In the genomic region with DNA sequence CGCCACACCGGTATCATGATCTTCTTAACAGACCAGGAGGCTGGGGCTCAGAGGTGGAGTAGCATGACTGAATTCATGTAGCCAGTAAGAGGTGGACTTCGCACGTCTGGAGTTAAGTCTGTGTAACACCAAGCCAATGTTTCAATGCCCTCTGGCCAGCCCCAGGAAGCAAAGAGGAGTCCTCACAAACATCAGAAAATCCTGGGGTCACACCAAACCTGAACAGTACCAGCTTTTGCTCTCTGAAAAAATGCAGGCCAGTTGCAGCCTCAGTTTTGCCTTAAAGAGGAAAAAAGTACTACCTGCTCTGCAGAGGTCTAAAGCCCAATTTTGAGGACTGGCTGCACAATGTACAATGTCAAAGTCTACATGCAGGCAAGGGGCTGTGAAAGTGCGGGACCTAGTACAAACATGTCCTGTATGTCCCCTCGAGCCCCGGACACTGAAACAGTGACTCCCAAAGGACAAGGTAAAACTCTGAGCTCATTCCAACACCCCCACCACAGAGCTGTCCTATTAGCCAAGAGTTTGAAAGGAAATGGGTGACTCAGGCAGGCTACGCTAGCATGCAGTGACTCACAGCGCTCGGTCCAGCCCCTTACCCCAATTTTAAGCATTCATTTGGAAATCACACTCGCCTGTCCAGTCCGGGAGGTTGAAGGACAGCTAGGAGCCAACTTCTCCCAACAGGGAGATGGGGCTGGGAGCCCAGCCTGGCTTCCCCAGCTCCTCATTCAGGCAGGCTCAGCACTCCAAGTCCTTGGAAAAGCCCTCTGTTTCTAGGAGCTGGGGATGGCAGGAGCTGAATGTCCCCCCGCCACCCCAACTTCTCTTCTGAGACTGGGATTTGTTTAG, we compare ENCODE assay signal across 8 cellular contexts. TPM values are rescaled to one million over a fixed set of nuclear protein-coding genes. Genes with fewer than 3 reads are reported as not detected.
DNase-seq lines count a peak whose midpoint lies in the region; ATAC-seq and TF ChIP-seq lines count a peak whose summit lies in the region.

No MANE protein-coding gene starts in this region.

- H3K4me1 Mint-ChIP-seq in activated T-cell treated with anti-CD3 and anti-CD28 coated beads, Interleukin-2, amount 50 U/mL, for 4 hours (ENCODE audit: low read depth) = peaks cover 25% of the 10 kb centered on the region

- H3K9me3 Mint-ChIP-seq in activated T-cell treated with anti-CD3 and anti-CD28 coated beads, Interleukin-2, amount 50 U/mL, for 4 hours = no peaks in the 10 kb centered on the region

- peak; percentile 6 for DNase-seq in activated T-cell treated with anti-CD3 and anti-CD28 coated beads, Interleukin-2, amount 50 U/mL, for 4 hours
- DNase-seq in activated T-cell treated with anti-CD3 and anti-CD28 coated beads for 4 hours (no peak), SKM-1 (lab: John Stamatoyannopoulos, UW; ENCODE audit: unreplicated experiment) (peak; percentile 20), fibroblast of the conjunctiva (ENCODE audit: low read depth) (peak; percentile 82), prostate gland (ENCODE audit: low spot score) (peak; percentile 67), BE2C (no peak)

- TF ChIP-seq POLR2A in prostate gland (IDR thresholded peaks at IDR 0.05) = peak; percentile 39

- TF ChIP-seq CTCF in prostate gland (IDR thresholded peaks at IDR 0.05) = no peak
- TF ChIP-seq CTCF in BE2C (IDR thresholded peaks at IDR 0.05; ENCODE audit: low read depth, low read length) = no peak

- no peaks in the 10 kb centered on the region for H3K36me3 ChIP-seq in prostate gland
- H3K36me3 ChIP-seq in BE2C = no peaks in the 10 kb centered on the region

- WGBS in prostate gland = 29% methylated on average over 13 of the region's 13 CpGs

- H3K4me1 ChIP-seq in prostate gland (replicated peaks) (peaks cover 32% of the 10 kb centered on the region), BE2C (peaks cover 30% of the 10 kb centered on the region)

- peak overlapping the region; percentile 92 to 94 for H3K27ac ChIP-seq in prostate gland

- intact Hi-C loops in prostate gland (cut with DNase I) = no loop called here

- no peak for ATAC-seq in activated T-cell treated with anti-CD3 and anti-CD28 coated beads, Interleukin-2, amount 50 U/mL, for 4 hours
- ATAC-seq in HG03095 (IDR thresholded peaks at IDR 0.05; ENCODE audit: unreplicated experiment) = no peak
- no peak for ATAC-seq in GM21390 (IDR thresholded peaks at IDR 0.05; ENCODE audit: unreplicated experiment)

- H3K9me3 ChIP-seq in prostate gland (no peaks in the 10 kb centered on the region), BE2C (no peaks in the 10 kb centered on the region)

- peaks cover 10% of the 10 kb centered on the region for H3K27me3 Mint-ChIP-seq in activated T-cell treated with anti-CD3 and anti-CD28 coated beads, Interleukin-2, amount 50 U/mL, for 4 hours (ENCODE audit: low read depth)

- H3K4me3 ChIP-seq in prostate gland (peak overlapping the region; percentile 10 to 16), BE2C (ENCODE audit: low read depth, low read length) (no peak overlapping the region)

- peak overlapping the region; percentile 37 for H3K4me3 Mint-ChIP-seq in activated T-cell treated with anti-CD3 and anti-CD28 coated beads, Interleukin-2, amount 50 U/mL, for 4 hours

- H3K27me3 ChIP-seq in prostate gland (replicated peaks; ENCODE audit: insufficient read depth) = no peaks in the 10 kb centered on the region
- H3K27me3 ChIP-seq in BE2C = no peaks in the 10 kb centered on the region; the same call in 1 of the 2 replicates

- peaks cover 8% of the 10 kb centered on the region for H3K36me3 Mint-ChIP-seq in activated T-cell treated with anti-CD3 and anti-CD28 coated beads, Interleukin-2, amount 50 U/mL, for 4 hours (ENCODE audit: insufficient read depth)

RNA-seq across cellular contexts. Expression of a gene that starts 4.1 kb away (rescaled TPM):
- 100 to 1,000 TPM in 2 of 3 donors, 10 to 100 TPM in 1; 94.0 to 138 (median 102) TPM for total RNA-seq in activated T-cell treated with anti-CD3 and anti-CD28 coated beads, Interleukin-2, amount 50 U/mL, for 4 hours
- 100 to 1,000 TPM; 123 to 266 TPM for total RNA-seq in prostate gland
- 24.9 TPM for polyA plus RNA-seq in BE2C (2012; ENCODE audit: insufficient read depth, insufficient read length, low read depth)

RNA-seq across cellular contexts. Expression of a gene that starts 18.9 kb away (rescaled TPM):
- total RNA-seq in activated T-cell treated with anti-CD3 and anti-CD28 coated beads, Interleukin-2, amount 50 U/mL, for 4 hours = 10 to 100 TPM; 36.4 to 37.4 (median 36.6) TPM
- 10 to 100 TPM; 29.3 to 57.4 TPM for total RNA-seq in prostate gland
- polyA plus RNA-seq in BE2C (2012; ENCODE audit: insufficient read depth, insufficient read length, low read depth) = 39.5 TPM

RNA-seq across cellular contexts. Expression of a gene that starts 34.0 kb away (rescaled TPM):
- total RNA-seq in activated T-cell treated with anti-CD3 and anti-CD28 coated beads, Interleukin-2, amount 50 U/mL, for 4 hours = not detected
- under 1 TPM in 1 of 2 donors, not detected in 1; 0.51 TPM for total RNA-seq in prostate gland
- 2.3 TPM for polyA plus RNA-seq in BE2C (2012; ENCODE audit: insufficient read depth, insufficient read length, low read depth)

RNA-seq across cellular contexts. Expression of a gene that starts 36.0 kb away (rescaled TPM):
- total RNA-seq in activated T-cell treated with anti-CD3 and anti-CD28 coated beads, Interleukin-2, amount 50 U/mL, for 4 hours = under 1 TPM in 2 of 3 donors, not detected in 1; 0.11 to 0.13 TPM
- total RNA-seq in prostate gland = under 1 TPM in 1 of 2 donors, not detected in 1; 0.34 TPM
- polyA plus RNA-seq in BE2C (2012; ENCODE audit: insufficient read depth, insufficient read length, low read depth) = not detected

RNA-seq across cellular contexts. Expression of a gene that starts 37.5 kb away (rescaled TPM):
- under 1 TPM in 2 of 3 donors, not detected in 1; 0.13 to 0.19 TPM for total RNA-seq in activated T-cell treated with anti-CD3 and anti-CD28 coated beads, Interleukin-2, amount 50 U/mL, for 4 hours
- not detected for total RNA-seq in prostate gland
- polyA plus RNA-seq in BE2C (2012; ENCODE audit: insufficient read depth, insufficient read length, low read depth) = not detected

Comparison
In these comparisons a context has a peak if more than half of its experiments do, and no peak if none do; other contexts are left out.
1. DNase-seq: peak in activated T-cell treated with anti-CD3 and anti-CD28 coated beads, Interleukin-2, amount 50 U/mL, for 4 hours (single experiment), SKM-1 (single experiment), fibroblast of the conjunctiva (single experiment) and prostate gland (single experiment); none in activated T-cell treated with anti-CD3 and anti-CD28 coated beads for 4 hours (single experiment) and BE2C (single experiment).